In genomic region chr2:67251741-67252140, GRCh38 we compare ENCODE assay signal across 21 cellular contexts.
DNase-seq lines count a peak whose midpoint lies in the region; ATAC-seq, FAIRE-seq and TF ChIP-seq lines count a peak whose summit lies in the region.
"Had no signal": no experiment of that assay in that cellular context is flagged by ENCODE, and none has a peak within 500 bp of the region (broad histone marks: within the 10 kb centered on the region; RNA-seq: fewer than 3 reads in every experiment).

No MANE protein-coding gene starts in this region.

- H2AFZ ChIP-seq in SK-N-SH (ENCODE audit: low read depth) (no peak overlapping the region), HepG2 (ENCODE audit: low read length) (no peak overlapping the region)
- H2AFZ ChIP-seq: GM23338 had no signal

- H3K27ac ChIP-seq in SK-N-SH (ENCODE audit: low read depth in 2 of 2, low read length in 1 of 2) (no peak overlapping the region), foreskin keratinocyte (peak overlapping the region; percentile 44), tibial artery (no peak overlapping the region), HepG2 (ENCODE audit: extremely low read length, insufficient read depth, low read length) (no peak overlapping the region)
- H3K27ac ChIP-seq: 22Rv1, BLaER1, C4-2B had no signal

- TF ChIP-seq CTCF in SK-N-SH (IDR thresholded peaks at IDR 0.05), result no peak
- TF ChIP-seq CTCF in foreskin keratinocyte (conservative IDR thresholded peaks at IDR 0.05), result no peak
- no peak for TF ChIP-seq CTCF in tibial artery (IDR thresholded peaks at IDR 0.05)
- no peak for TF ChIP-seq CTCF in HepG2 (CRISPR knock-in tag; IDR thresholded peaks at IDR 0.05)

- no peaks in the 10 kb centered on the region for H3K27me3 ChIP-seq in SK-N-SH (ENCODE audit: insufficient read depth)
- no peaks in the 10 kb centered on the region for H3K27me3 ChIP-seq in foreskin keratinocyte
- H3K27me3 ChIP-seq in tibial artery, result no peaks in the 10 kb centered on the region
- no peaks in the 10 kb centered on the region for H3K27me3 ChIP-seq in HepG2 (ENCODE audit: control insufficient read depth in 1 of 2, insufficient read depth in 2 of 2, low read length in 2 of 2)
- H3K27me3 ChIP-seq: BLaER1 had no signal

- WGBS in SK-N-SH (ENCODE audit: low lambda C conversion rate), result 94% methylated on average over 3 of the region's 3 CpGs
- WGBS in HepG2 (ENCODE audit: low lambda C conversion rate), result 39% methylated on average over 3 of the region's 3 CpGs

- no peak overlapping the region for H3K4me3 ChIP-seq in SK-N-SH (ENCODE audit: low read depth in 2 of 2, low read length in 1 of 2)
- H3K4me3 ChIP-seq in tibial artery, result no peak overlapping the region
- H3K4me3 ChIP-seq in HepG2 (replicated peaks in 1 of 3; ENCODE audit: insufficient read depth in 1 of 3, low read depth in 2 of 3, low read length in 3 of 3), result no peak overlapping the region
- H3K4me3 ChIP-seq: BLaER1, GM23338 had no signal

- CTCF ChIA-PET in SK-N-SH (lab: Yijun Ruan, JAX), result interaction anchor here (1.3 kb wide), 1 partner anchor 588 kb away, joined by 4 read pairs; no protein-coding TSS in a partner anchor
- CTCF ChIA-PET in HepG2 (lab: Yijun Ruan, JAX; ENCODE audit: low intra/inter-chr PET ratio, low total read pairs), result no interaction called here

- no peaks in the 10 kb centered on the region for H3F3A ChIP-seq in SK-N-SH (replicated peaks; ENCODE audit: insufficient read depth)

- H3K9me2 ChIP-seq in SK-N-SH, result no peaks in the 10 kb centered on the region

- POLR2A ChIA-PET in SK-N-SH (lab: Yijun Ruan, JAX), result no interaction called here
- POLR2A ChIA-PET in HepG2 (lab: Yijun Ruan, JAX), result no interaction called here

- BruUV-seq in HepG2 (replicated peaks; lab: Mats Ljungman, UMichigan), result no TSS peak

- no peaks in the 10 kb centered on the region for H4K20me1 ChIP-seq in SK-N-SH (ENCODE audit: insufficient read depth)
- no peaks in the 10 kb centered on the region for H4K20me1 ChIP-seq in HepG2 (ENCODE audit: insufficient read depth, low read length)
- H4K20me1 ChIP-seq: BLaER1 had no signal

- H3K4me1 ChIP-seq in SK-N-SH (ENCODE audit: control insufficient read depth in 1 of 2, insufficient read depth in 2 of 2, low read depth in 1 of 2, low read length in 1 of 2) (peaks cover 5 to 9% of the 10 kb centered on the region in 2 experiments; a peak in 2 of 4 replicates), foreskin keratinocyte (peaks cover 6% of the 10 kb centered on the region), tibial artery (no peaks in the 10 kb centered on the region), HepG2 (ENCODE audit: insufficient read depth, low read length) (no peaks in the 10 kb centered on the region)
- H3K4me1 ChIP-seq: BLaER1 had no signal

- H3K9ac ChIP-seq in SK-N-SH (no peak overlapping the region), HepG2 (ENCODE audit: insufficient read depth, low read depth, low read length) (no peak overlapping the region)
- H3K9ac ChIP-seq: BLaER1 had no signal

- no peak for FAIRE-seq in HepG2 (lab: Jason Lieb, UNC)
- FAIRE-seq: A204.1, GM12891, GM18507 had no signal

- intact Hi-C loops in tibial artery (cut with DNase I; ENCODE audit: low total_unique reads) (no loop called here), HepG2 (cut with micrococcal nuclease; ENCODE audit: unreplicated experiment) (no loop called here)

- H3K9me3 ChIP-seq in SK-N-SH, result no peaks in the 10 kb centered on the region
- H3K9me3 ChIP-seq in tibial artery, result no peaks in the 10 kb centered on the region
- no peaks in the 10 kb centered on the region for H3K9me3 ChIP-seq in HepG2 (ENCODE audit: low read length)
- H3K9me3 ChIP-seq: BLaER1 had no signal

- no peak overlapping the region for H3K4me2 ChIP-seq in SK-N-SH
- H3K4me2 ChIP-seq in HepG2 (ENCODE audit: low read depth, low read length), result no peak overlapping the region
- H3K4me2 ChIP-seq: BLaER1, GM23338 had no signal

- in situ Hi-C loops in HepG2 (cut with HindIII; ENCODE audit: extremely low pct_ligation_motif_present, low pct_unique_long_range_greater_than_20kb), result no loop called here

- TF ChIP-seq EP300 in SK-N-SH (IDR thresholded peaks at IDR 0.05; ENCODE audit: borderline replicate concordance in 1 of 2, low read depth in 1 of 2, low read length in 1 of 2) (no peak), HepG2 (IDR thresholded peaks at IDR 0.05; ENCODE audit: low read depth in 2 of 2, low read length in 2 of 2) (no peak), HepG2 (CRISPR knock-in tag; IDR thresholded peaks at IDR 0.05; ENCODE audit: borderline replicate concordance) (no peak)

- no peak for TF ChIP-seq POLR2A in HepG2 (IDR thresholded peaks at IDR 0.05; ENCODE audit: insufficient read depth in 1 of 2, low read depth in 2 of 2, low read length in 2 of 2)

- no peak for DNase-seq in SK-N-SH
- peak; percentile 67 for DNase-seq in NCI-H82 treated with DMSO at 0.1 percent for 48 hours (lab: John Stamatoyannopoulos, UW; ENCODE audit: unreplicated experiment)
- peak in 1 of 2 donors; percentile 45 for DNase-seq in foreskin keratinocyte
- DNase-seq in tibial artery, result no peak
- no peak for DNase-seq in HepG2 (ENCODE audit: low spot score)
- DNase-seq: CD4-positive, CD25-positive, alpha-beta regulatory T cell; CD8-positive, alpha-beta T cell; DMS53; DMS79 treated with DMSO at 0.1 percent for 48 hours; GF-D8; H9 had no signal

- no peaks in the 10 kb centered on the region for H3K79me2 ChIP-seq in SK-N-SH (ENCODE audit: insufficient read depth)
- H3K79me2 ChIP-seq in HepG2 (ENCODE audit: insufficient read depth, low read length), result no peaks in the 10 kb centered on the region

- no peaks in the 10 kb centered on the region for H3K36me3 ChIP-seq in SK-N-SH (replicated peaks in 1 of 2; ENCODE audit: control insufficient read depth in 1 of 2, insufficient read depth in 2 of 2, low read length in 1 of 2)
- H3K36me3 ChIP-seq in tibial artery, result no peaks in the 10 kb centered on the region
- no peaks in the 10 kb centered on the region for H3K36me3 ChIP-seq in HepG2 (replicated peaks in 1 of 2; ENCODE audit: control insufficient read depth in 1 of 2, insufficient read depth in 2 of 2, low read length in 2 of 2)
- H3K36me3 ChIP-seq: BLaER1 had no signal

- TF ChIP-seq RAD21 in SK-N-SH (IDR thresholded peaks at IDR 0.05; ENCODE audit: low read length) (no peak), HepG2 (CRISPR knock-in tag; IDR thresholded peaks at IDR 0.05) (no peak)

- ATAC-seq in SK-N-SH treated with all-trans-retinoic acid at 6 μM for 48 hours (no peak), foreskin keratinocyte (no peak), HG03571 (IDR thresholded peaks at IDR 0.05; ENCODE audit: unreplicated experiment) (no peak), HepG2 (no peak)
- ATAC-seq: CD8-positive, alpha-beta T cell; GM23338; HCT116 had no signal

TF ChIP-seq in SK-N-SH, 30 proteins besides CTCF, POLR2A, EP300 and RAD21:
- TF ChIP-seq FOSL2 (IDR thresholded peaks at IDR 0.05; ENCODE audit: borderline replicate concordance, low read depth) (no peak), FOXJ3 (CRISPR knock-in tag; IDR thresholded peaks at IDR 0.05) (no peak), MEF2A (IDR thresholded peaks at IDR 0.05; ENCODE audit: borderline replicate concordance, low read depth) (no peak), GATA2 (CRISPR knock-in tag; IDR thresholded peaks at IDR 0.05) (peak; percentile 42)

TF ChIP-seq in SK-N-SH treated with all-trans-retinoic acid at 6 μM for 48 hours, 23 proteins besides CTCF, POLR2A, EP300 and RAD21 (continues in another document):
- TF ChIP-seq ARNTL (CRISPR knock-in tag; IDR thresholded peaks at IDR 0.05; ENCODE audit: borderline replicate concordance, low read depth), result no peak
- TF ChIP-seq BACH2 (CRISPR knock-in tag; IDR thresholded peaks at IDR 0.05; ENCODE audit: borderline replicate concordance), result no peak
- no peak for TF ChIP-seq CSRNP3 (CRISPR knock-in tag; IDR thresholded peaks at IDR 0.05)
- TF ChIP-seq TOX (CRISPR knock-in tag; IDR thresholded peaks at IDR 0.05; ENCODE audit: borderline replicate concordance), result no peak
- no peak for TF ChIP-seq ZNF70 (CRISPR knock-in tag; IDR thresholded peaks at IDR 0.05)
- TF ChIP-seq ZFP3 (CRISPR knock-in tag; IDR thresholded peaks at IDR 0.05), result no peak

TF ChIP-seq in HepG2, 621 proteins besides CTCF, POLR2A, EP300 and RAD21:
- TF ChIP-seq, protein P1, sequence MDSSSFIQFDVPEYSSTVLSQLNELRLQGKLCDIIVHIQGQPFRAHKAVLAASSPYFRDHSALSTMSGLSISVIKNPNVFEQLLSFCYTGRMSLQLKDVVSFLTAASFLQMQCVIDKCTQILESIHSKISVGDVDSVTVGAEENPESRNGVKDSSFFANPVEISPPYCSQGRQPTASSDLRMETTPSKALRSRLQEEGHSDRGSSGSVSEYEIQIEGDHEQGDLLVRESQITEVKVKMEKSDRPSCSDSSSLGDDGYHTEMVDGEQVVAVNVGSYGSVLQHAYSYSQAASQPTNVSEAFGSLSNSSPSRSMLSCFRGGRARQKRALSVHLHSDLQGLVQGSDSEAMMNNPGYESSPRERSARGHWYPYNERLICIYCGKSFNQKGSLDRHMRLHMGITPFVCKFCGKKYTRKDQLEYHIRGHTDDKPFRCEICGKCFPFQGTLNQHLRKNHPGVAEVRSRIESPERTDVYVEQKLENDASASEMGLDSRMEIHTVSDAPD (CRISPR knock-in tag; IDR thresholded peaks at IDR 0.05), result no peak
